ENCODE assay signal across 25 cellular contexts in genomic region chr2:119650206-119650605, GRCh38.
"Had no signal": no experiment of that assay in that cellular context is flagged by ENCODE, and none has a peak within 500 bp of the region (broad histone marks: within the 10 kb centered on the region; RNA-seq: fewer than 3 reads in every experiment).

No MANE protein-coding gene starts in this region.

- H3K4me2 ChIP-seq: hepatocyte had no signal

- H3K4me1 ChIP-seq: gastroesophageal sphincter, right lobe of liver, stomach, thyroid gland had no signal

- DNase-seq: activated CD4-positive, alpha-beta T cell treated with anti-CD3 and anti-CD28 coated beads for 48 hours; activated CD4-positive, alpha-beta T cell treated with anti-CD3 and anti-CD28 coated beads, Interleukin-2, amount 50 U/mL, for 48 hours; activated CD8-positive, alpha-beta memory T cell treated with anti-CD3 and anti-CD28 coated beads, Interleukin-2, amount 50 U/mL, for 48 hours; activated gamma-delta T cell; activated naive CD8-positive, alpha-beta T cell treated with anti-CD3 and anti-CD28 coated beads, Interleukin-2, amount 50 U/mL, for 24 hours; activated T-cell treated with anti-CD3 and anti-CD28 coated beads, Interleukin-2, amount 50 U/mL, for 24 hours; cortex of kidney; endodermal cell; left cardiac atrium; left ventricle myocardium superior; mucosa of descending colon; right lobe of liver; stimulated activated CD4-positive, alpha-beta T cell treated with anti-CD3 and anti-CD28 coated beads, Interleukin-4, amount 100 ng/mL, for 24 hours; stimulated activated naive B cell treated with anti-CD40 and anti-IgM and Interleukin-4, amounts not matched to agents 10 μg/mL and 1 μg/mL and 100 μg/mL, for 72 hours; stomach; thyroid gland; upper lobe of right lung; WERI-Rb-1 had no signal

- H3K27me3 ChIP-seq: cardiac muscle cell, gastroesophageal sphincter, hepatocyte, right lobe of liver, stomach, thyroid gland, upper lobe of right lung had no signal

- H3K36me3 ChIP-seq: cardiac muscle cell, gastroesophageal sphincter, right lobe of liver, stomach, thyroid gland, upper lobe of right lung, WERI-Rb-1 had no signal

- ATAC-seq: activated CD4-positive, CD25-positive, alpha-beta regulatory T cell treated with anti-CD3 and anti-CD28 coated beads, Interleukin-2, amount 50 U/mL, for 24 hours; activated naive CD8-positive, alpha-beta T cell treated with anti-CD3 and anti-CD28 coated beads, Interleukin-2, amount 50 U/mL, for 24 hours; gastroesophageal sphincter; left cardiac atrium; left ventricle myocardium superior; mucosa of descending colon; natural killer cell treated with Interleukin-12 subunit alpha and Interleukin-12 subunit beta and Interleukin-15 and Interleukin-18, amount 100 ng/mL, for 72 hours; right lobe of liver; stimulated activated naive B cell treated with anti-CD40 and anti-IgM and Interleukin-4, amounts not matched to agents 10 μg/mL and 1 μg/mL and 100 μg/mL, for 72 hours had no signal

- H3K4me3 ChIP-seq: cardiac muscle cell, gastroesophageal sphincter, hepatocyte, mucosa of descending colon, right lobe of liver, skin epidermis, stomach, thyroid gland, upper lobe of right lung had no signal

- H3K27ac ChIP-seq: cardiac muscle cell, epithelial cell of prostate, gastroesophageal sphincter, hepatocyte, right lobe of liver, skin epidermis, stomach, thyroid gland, upper lobe of right lung, WERI-Rb-1 had no signal

- H2AFZ ChIP-seq: hepatocyte had no signal

- H3K79me2 ChIP-seq: hepatocyte had no signal

- H3K9me3 ChIP-seq: mucosa of descending colon, right lobe of liver, thyroid gland had no signal
